In the genomic region with DNA sequence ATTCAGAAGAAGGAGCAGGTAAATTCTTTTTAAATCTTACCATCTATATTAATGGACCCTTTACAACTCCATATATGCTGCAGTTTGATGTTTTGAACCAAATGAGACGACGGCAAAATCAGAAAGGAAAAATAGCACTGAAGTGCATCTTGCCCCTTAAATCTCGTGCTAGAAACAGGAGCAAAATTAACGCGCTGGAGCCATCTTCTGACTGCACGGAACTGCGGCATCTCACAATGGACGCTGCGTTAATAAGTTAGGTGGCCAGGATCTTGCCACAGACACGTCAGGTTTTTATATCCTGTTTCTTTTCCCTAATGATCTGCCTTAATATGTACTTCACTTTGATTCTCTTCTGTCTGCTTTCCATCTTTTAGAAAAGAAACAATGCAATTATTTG, we compare ENCODE assay signal across 11 cellular contexts.
DNase-seq lines count a peak whose midpoint lies in the region; ATAC-seq, FAIRE-seq and TF ChIP-seq lines count a peak whose summit lies in the region.
"Had no signal": no experiment of that assay in that cellular context is flagged by ENCODE, and none has a peak within 500 bp of the region (broad histone marks: within the 10 kb centered on the region; RNA-seq: fewer than 3 reads in every experiment).

No MANE protein-coding gene starts in this region.

- FAIRE-seq in keratinocyte (lab: Jason Lieb, UNC) (no peak), urothelium cell line (lab: Jason Lieb, UNC) (no peak)
- FAIRE-seq: islet of Langerhans had no signal

- TF ChIP-seq CTCF in cardiac muscle cell (IDR thresholded peaks at IDR 0.05; ENCODE audit: low read depth, low read length) (peak; percentile 38), keratinocyte (optimal IDR thresholded peaks at IDR 0.05 in 1 of 3, IDR thresholded peaks at IDR 0.05 in 1 of 3, conservative IDR thresholded peaks at IDR 0.05 in 1 of 3; ENCODE audit: extremely low read depth in 1 of 3, insufficient read depth in 2 of 3, low read length in 3 of 3) (peak; percentile 6 to 75 (median 23))

- no peak overlapping the region for H3K4me2 ChIP-seq in keratinocyte (ENCODE audit: control insufficient read depth, extremely low read depth, insufficient read depth, low read depth, low read length)
- H3K4me2 ChIP-seq: PC-9 had no signal

- no peaks in the 10 kb centered on the region for H3K4me1 Mint-ChIP-seq in T-helper 17 cell
- H3K4me1 Mint-ChIP-seq: activated naive CD4-positive, alpha-beta T cell treated with anti-CD3 and anti-CD28 coated beads, Interleukin-2, amount 50 U/mL, for 24 hours had no signal

- no peaks in the 10 kb centered on the region for H3K27me3 ChIP-seq in cardiac muscle cell
- H3K27me3 ChIP-seq in keratinocyte (ENCODE audit: control insufficient read depth, extremely low read depth, insufficient read depth, low read length): no peaks in the 10 kb centered on the region

- no peaks in the 10 kb centered on the region for H3K36me3 ChIP-seq in cardiac muscle cell
- no peaks in the 10 kb centered on the region for H3K36me3 ChIP-seq in keratinocyte (ENCODE audit: control insufficient read depth in 2 of 2, extremely low read depth in 1 of 2, insufficient read depth in 2 of 2, low read length in 2 of 2)

- no peaks in the 10 kb centered on the region for H4K20me1 ChIP-seq in keratinocyte (ENCODE audit: control insufficient read depth, extremely low read depth, insufficient read depth, low read length)

- no peak overlapping the region for H3K27ac Mint-ChIP-seq in T-helper 17 cell
- H3K27ac Mint-ChIP-seq: activated naive CD4-positive, alpha-beta T cell treated with anti-CD3 and anti-CD28 coated beads, Interleukin-2, amount 50 U/mL, for 24 hours had no signal

- dilution Hi-C loops in keratinocyte (cut with MboI; ENCODE audit: extremely low pct_ligation_motif_present, low sequenced_read_pairs): no loop called here

- H3K9ac ChIP-seq in keratinocyte (ENCODE audit: control insufficient read depth, extremely low read depth, insufficient read depth, low read length): no peak overlapping the region

- intact Hi-C loops in Right ventricle myocardium inferior (cut with DNase I): no loop called here

- no peaks in the 10 kb centered on the region for H3K36me3 Mint-ChIP-seq in T-helper 17 cell (ENCODE audit: low read depth)
- H3K36me3 Mint-ChIP-seq: activated naive CD4-positive, alpha-beta T cell treated with anti-CD3 and anti-CD28 coated beads, Interleukin-2, amount 50 U/mL, for 24 hours had no signal

- no peaks in the 10 kb centered on the region for H3K79me2 ChIP-seq in keratinocyte (ENCODE audit: control insufficient read depth, insufficient read depth, low read length)

- peaks cover 10% of the 10 kb centered on the region for H3K27me3 Mint-ChIP-seq in T-helper 17 cell
- H3K27me3 Mint-ChIP-seq: activated naive CD4-positive, alpha-beta T cell treated with anti-CD3 and anti-CD28 coated beads, Interleukin-2, amount 50 U/mL, for 24 hours had no signal

- ATAC-seq in Right ventricle myocardium inferior (no peak), HG02588 (IDR thresholded peaks at IDR 0.05; ENCODE audit: unreplicated experiment) (no peak), T-helper 17 cell (no peak)

- no peak overlapping the region for H3K27ac ChIP-seq in cardiac muscle cell
- no peak overlapping the region for H3K27ac ChIP-seq in keratinocyte (ENCODE audit: control insufficient read depth, insufficient read depth, low read length)
- H3K27ac ChIP-seq: PC-9 had no signal

- H3K4me1 ChIP-seq in cardiac muscle cell (ENCODE audit: low read depth): no peaks in the 10 kb centered on the region
- no peaks in the 10 kb centered on the region for H3K4me1 ChIP-seq in keratinocyte (ENCODE audit: control insufficient read depth, extremely low read depth, insufficient read depth, low read length)

- DNase-seq in cardiac muscle cell (ENCODE audit: low read depth in 1 of 2, low spot score in 1 of 2) (peak in 1 of 2 donors; percentile 64), Right ventricle myocardium inferior (ENCODE audit: missing footprints) (no peak), SHP77 treated with DMSO at 0.1 percent for 48 hours (lab: John Stamatoyannopoulos, UW) (peak; percentile 86), keratinocyte (ENCODE audit: low read depth, low spot score) (no peak), urothelium cell line (ENCODE audit: low spot score) (peak; percentile 26), T-helper 9 cell (no peak), T-helper 17 cell (no peak)

- peak overlapping the region; percentile 52 for H2AFZ ChIP-seq in keratinocyte (ENCODE audit: control insufficient read depth, low read length)
- H2AFZ ChIP-seq: PC-9 had no signal

- H3K4me3 ChIP-seq in cardiac muscle cell: no peak overlapping the region
- no peak overlapping the region for H3K4me3 ChIP-seq in keratinocyte (ENCODE audit: control insufficient read depth in 2 of 3, extremely low read depth in 1 of 3, insufficient read depth in 2 of 3, low read depth in 1 of 3, low read length in 3 of 3)
- H3K4me3 ChIP-seq: PC-9 had no signal

- H3K9me1 ChIP-seq in keratinocyte (ENCODE audit: control insufficient read depth, extremely low read depth, insufficient read depth, low read length): no peaks in the 10 kb centered on the region

- no peak overlapping the region for H3K4me3 Mint-ChIP-seq in T-helper 17 cell
- H3K4me3 Mint-ChIP-seq: activated naive CD4-positive, alpha-beta T cell treated with anti-CD3 and anti-CD28 coated beads, Interleukin-2, amount 50 U/mL, for 24 hours had no signal

- H3K9me3 ChIP-seq in cardiac muscle cell (ENCODE audit: low read depth): no peaks in the 10 kb centered on the region
- no peaks in the 10 kb centered on the region for H3K9me3 ChIP-seq in keratinocyte (ENCODE audit: control insufficient read depth, low read depth, low read length)
- H3K9me3 ChIP-seq in T-helper 17 cell (ENCODE audit: control insufficient read depth, low read length, poor library complexity, severe bottlenecking): no peaks in the 10 kb centered on the region

Comparison
In these comparisons a context has a peak if more than half of its experiments do, and no peak if none do; other contexts are left out.
1. DNase-seq: peak in SHP77 treated with DMSO at 0.1 percent for 48 hours (single experiment) and urothelium cell line (single experiment); none in Right ventricle myocardium inferior (single experiment), keratinocyte (single experiment), T-helper 9 cell (single experiment) and T-helper 17 cell (0 of 3).